In genomic region chr12:111426341-111427185, GRCh38 we compare ENCODE assay signal across 11 cellular contexts. TPM values are rescaled to one million over a fixed set of nuclear protein-coding genes. Genes with fewer than 3 reads are reported as not detected.
A peak's percentile ranks its signal among the peaks of the same experiment; 100 is the strongest.
DNase-seq lines count a peak whose midpoint lies in the region; ATAC-seq, FAIRE-seq and TF ChIP-seq lines count a peak whose summit lies in the region.
"Had no signal": no experiment of that assay in that cellular context is flagged by ENCODE, and none has a peak within 500 bp of the region (broad histone marks: within the 10 kb centered on the region; RNA-seq: fewer than 3 reads in every experiment).

No MANE protein-coding gene starts in this region.

- CTCF ChIA-PET in activated naive CD4-positive, alpha-beta T cell treated with anti-CD3 and anti-CD28 coated beads for 36 hours (lab: Charles Lee): interaction anchor here (0.6 to 9.3 kb wide), 10 partner anchors 9 to 28 kb away, joined by 3 to 52 read pairs (median 4); no protein-coding TSS in a partner anchor
- CTCF ChIA-PET in endothelial cell of umbilical vein (lab: Charles Lee) (interaction anchor here (1.0 to 6.1 kb wide), 9 partner anchors 13 to 30 kb away, joined by 3 to 48 read pairs (median 7); no protein-coding TSS in a partner anchor), Caco-2 (lab: Charles Lee) (interaction anchor here (0.6 kb wide), 1 partner anchor 489 kb away, joined by 5 read pairs; no protein-coding TSS in a partner anchor)

- H3K4me1 ChIP-seq in endothelial cell of umbilical vein (ENCODE audit: control insufficient read depth, extremely low read depth, insufficient read depth, low read length) (peaks cover 74% of the 10 kb centered on the region), Caco-2 (no peaks in the 10 kb centered on the region)

- H3K4me3 ChIP-seq in endothelial cell of umbilical vein (replicated peaks in 1 of 3; ENCODE audit: insufficient read depth in 1 of 3, low read depth in 1 of 3, low read length in 3 of 3) (no peak overlapping the region), Caco-2 (ENCODE audit: low read depth, low read length) (no peak overlapping the region)

- H3K4me2 ChIP-seq in endothelial cell of umbilical vein (ENCODE audit: insufficient read depth, low read length): no peak overlapping the region

- no peaks in the 10 kb centered on the region for H3K27me3 Mint-ChIP-seq in activated naive CD4-positive, alpha-beta T cell treated with anti-CD3 and anti-CD28 coated beads for 36 hours (ENCODE audit: low read depth)
- H3K27me3 Mint-ChIP-seq in Caco-2 (ENCODE audit: insufficient read depth, unreplicated experiment): no peaks in the 10 kb centered on the region

- H3K9me3 ChIP-seq in endothelial cell of umbilical vein (replicated peaks; ENCODE audit: control insufficient read depth, insufficient read depth, low read length) (no peaks in the 10 kb centered on the region), Caco-2 (no peaks in the 10 kb centered on the region)

- peaks cover 98% of the 10 kb centered on the region for H3K79me2 ChIP-seq in endothelial cell of umbilical vein (ENCODE audit: control insufficient read depth, insufficient read depth, low read length)

- TF ChIP-seq POLR2A in endothelial cell of umbilical vein (IDR thresholded peaks at IDR 0.05; ENCODE audit: low read depth, low read length): peak; percentile 27

- peaks cover 3% of the 10 kb centered on the region for H4K20me1 ChIP-seq in endothelial cell of umbilical vein (replicated peaks; ENCODE audit: control insufficient read depth, extremely low read depth, insufficient read depth, low read length)

- no TSS peak for BruUV-seq in endothelial cell of umbilical vein (replicated peaks; lab: Mats Ljungman, UMichigan)
- no TSS peak for BruUV-seq in Caco-2 (replicated peaks; lab: Mats Ljungman, UMichigan)

- no peak overlapping the region for H3K9ac ChIP-seq in endothelial cell of umbilical vein (replicated peaks; ENCODE audit: extremely low read depth, insufficient read depth, low read length)

- H3K36me3 Mint-ChIP-seq in activated naive CD4-positive, alpha-beta T cell treated with anti-CD3 and anti-CD28 coated beads for 36 hours (ENCODE audit: low read depth): peaks cover 13% of the 10 kb centered on the region
- peaks cover 19% of the 10 kb centered on the region for H3K36me3 Mint-ChIP-seq in Caco-2 (ENCODE audit: insufficient read depth, unreplicated experiment)
- H3K36me3 Mint-ChIP-seq: mesothelial cell of epicardium had no signal

- H2AFZ ChIP-seq in endothelial cell of umbilical vein (ENCODE audit: low read depth, low read length): no peak overlapping the region

- H3K9me3 Mint-ChIP-seq in activated naive CD4-positive, alpha-beta T cell treated with anti-CD3 and anti-CD28 coated beads for 36 hours: no peaks in the 10 kb centered on the region
- no peaks in the 10 kb centered on the region for H3K9me3 Mint-ChIP-seq in Caco-2 (ENCODE audit: unreplicated experiment)
- H3K9me3 Mint-ChIP-seq: mesothelial cell of epicardium had no signal

- H3K9me1 ChIP-seq in endothelial cell of umbilical vein (replicated peaks; ENCODE audit: control insufficient read depth, extremely low read depth, insufficient read depth, low read length): no peaks in the 10 kb centered on the region

- dilution Hi-C loops in endothelial cell of umbilical vein (cut with MboI; ENCODE audit: extremely low pct_ligation_motif_present, low sequenced_read_pairs): no loop called here

- H3K4me3 Mint-ChIP-seq in activated naive CD4-positive, alpha-beta T cell treated with anti-CD3 and anti-CD28 coated beads for 36 hours: peak overlapping the region; percentile 22
- H3K4me3 Mint-ChIP-seq in Caco-2 (ENCODE audit: unreplicated experiment): no peak overlapping the region
- H3K4me3 Mint-ChIP-seq: mesothelial cell of epicardium had no signal

- H3K4me1 Mint-ChIP-seq in activated naive CD4-positive, alpha-beta T cell treated with anti-CD3 and anti-CD28 coated beads for 36 hours (ENCODE audit: low read depth): peaks cover 78% of the 10 kb centered on the region
- H3K4me1 Mint-ChIP-seq in Caco-2 (ENCODE audit: low read depth, unreplicated experiment): peaks cover 13% of the 10 kb centered on the region

- H3K36me3 ChIP-seq in endothelial cell of umbilical vein (ENCODE audit: control insufficient read depth in 2 of 2, extremely low read depth in 1 of 2, insufficient read depth in 2 of 2, low read length in 2 of 2): peaks cover 2 to 9% of the 10 kb centered on the region in 2 experiments
- H3K36me3 ChIP-seq in Caco-2 (ENCODE audit: control insufficient read depth, insufficient read depth, low read length): no peaks in the 10 kb centered on the region

- peak; percentile 63 for DNase-seq in activated naive CD4-positive, alpha-beta T cell treated with anti-CD3 and anti-CD28 coated beads for 36 hours
- no peak for DNase-seq in activated naive CD4-positive, alpha-beta T cell treated with anti-CD3 and anti-CD28 coated beads, Interleukin-2, amount 50 U/mL, for 16 hours
- peak; percentile 17 for DNase-seq in T-helper 22 cell (ENCODE audit: low read depth)
- peak; percentile 67 for DNase-seq in endothelial cell of umbilical vein (ENCODE audit: low read depth, low spot score)
- DNase-seq in stimulated activated naive CD8-positive, alpha-beta T cell treated with anti-CD3 and anti-CD28 coated beads, Interleukin-15, Interleukin-2, amounts not matched to agents 100 U/mL and 50 U/mL, for 24 hours: peak; percentile 39
- DNase-seq in NCI-H510A treated with DMSO at 0.1 percent for 48 hours (lab: John Stamatoyannopoulos, UW): no peak
- DNase-seq in Caco-2: no peak
- DNase-seq in NK-92 treated with Interleukin-12 subunit alpha and Interleukin-12 subunit beta, amount 100 ng/mL, for 24 hours (lab: John Stamatoyannopoulos, UW): no peak
- DNase-seq: AML-193, NCI-H2227 treated with DMSO at 0.1 percent for 48 hours had no signal

- peak overlapping the region; percentile 84 for H3K27ac Mint-ChIP-seq in activated naive CD4-positive, alpha-beta T cell treated with anti-CD3 and anti-CD28 coated beads for 36 hours
- H3K27ac Mint-ChIP-seq in Caco-2 (ENCODE audit: unreplicated experiment): no peak overlapping the region
- H3K27ac Mint-ChIP-seq: mesothelial cell of epicardium had no signal

- FAIRE-seq in endothelial cell of umbilical vein (lab: Jason Lieb, UNC): peak; percentile 92

- ATAC-seq in stimulated activated naive CD8-positive, alpha-beta T cell treated with anti-CD3 and anti-CD28 coated beads, Interleukin-15, Interleukin-2, amounts not matched to agents 100 U/mL and 50 U/mL, for 24 hours: peak; percentile 53

- H3K27ac ChIP-seq in endothelial cell of umbilical vein (ENCODE audit: insufficient read depth, low read depth, low read length): peak overlapping the region; percentile 76

- no peaks in the 10 kb centered on the region for H3K27me3 ChIP-seq in endothelial cell of umbilical vein (ENCODE audit: control insufficient read depth in 2 of 2, insufficient read depth in 2 of 2, low read length in 2 of 2)
- H3K27me3 ChIP-seq in Caco-2 (replicated peaks; ENCODE audit: control insufficient read depth, insufficient read depth, low read length): no peaks in the 10 kb centered on the region

- TF ChIP-seq CTCF in endothelial cell of umbilical vein (IDR thresholded peaks at IDR 0.05; ENCODE audit: extremely low read depth in 1 of 2, insufficient read depth in 1 of 2, low read depth in 1 of 2, low read length in 2 of 2): no peak
- TF ChIP-seq CTCF in Caco-2 (IDR thresholded peaks at IDR 0.05; ENCODE audit: insufficient read depth in 1 of 2, low read depth in 1 of 2, low read length in 1 of 2, severe bottlenecking in 1 of 2, unreplicated experiment in 1 of 2): no peak

- intact Hi-C loops in activated naive CD4-positive, alpha-beta T cell treated with anti-CD3 and anti-CD28 coated beads for 36 hours (cut with micrococcal nuclease): loop anchor here (1.0 kb wide), 2 partner anchors 19 to 25 kb away; no protein-coding TSS in a partner anchor
- intact Hi-C loops in endothelial cell of umbilical vein (cut with micrococcal nuclease): loop anchor here (1.0 kb wide), 1 partner anchor 21 kb away; the partner anchor contains the start of gene SH2B3
- intact Hi-C loops in Caco-2 (cut with micrococcal nuclease; ENCODE audit: unreplicated experiment): no loop called here

- POLR2A ChIA-PET in endothelial cell of umbilical vein (lab: Charles Lee) (no interaction called here), Caco-2 (lab: Charles Lee) (no interaction called here)

TF ChIP-seq in endothelial cell of umbilical vein, 7 proteins besides CTCF, POLR2A, EP300 and RAD21:
- TF ChIP-seq POLR2AphosphoS5 (IDR thresholded peaks at IDR 0.05; ENCODE audit: insufficient read depth, low read depth, low read length): peak; percentile 30
- TF ChIP-seq FOS (IDR thresholded peaks at IDR 0.05; ENCODE audit: borderline replicate concordance, insufficient read depth, low read length): peak; percentile 61
- no peak for TF ChIP-seq EZH2 (IDR thresholded peaks at IDR 0.05; ENCODE audit: borderline replicate concordance, low read depth, low read length, severe bottlenecking)
- TF ChIP-seq GATA2 (IDR thresholded peaks at IDR 0.05; ENCODE audit: insufficient read depth, insufficient read length, low read depth, low read length): no peak

RNA-seq across cellular contexts. Expression of gene SH2B3, which starts 20.8 kb away (rescaled TPM):
- 10 to 100 TPM; 21.1 to 21.3 TPM for total RNA-seq in activated naive CD4-positive, alpha-beta T cell treated with anti-CD3 and anti-CD28 coated beads for 36 hours
- total RNA-seq in endothelial cell of umbilical vein (97.9 and 111 TPM in 2 replicates), Caco-2 (2022) (15.6 and 16.1 TPM in 2 replicates)
- 63.1 and 69.7 TPM in 2 replicates for polyA plus RNA-seq in endothelial cell of umbilical vein
- 74.6 and 75.9 TPM in 2 replicates for polyA plus RNA-seq in endothelial cell of umbilical vein (2011; cell fraction: cytosol; rRNA removed)
- 53.9 and 63.7 TPM in 2 replicates for polyA plus RNA-seq in endothelial cell of umbilical vein (2011; cell fraction: nucleus; rRNA removed)
- 51.2 and 67.6 TPM in 2 replicates for polyA plus RNA-seq in endothelial cell of umbilical vein (2012)
- 59.8 and 60.1 TPM in 2 replicates for polyA minus RNA-seq in endothelial cell of umbilical vein
- 3.2 TPM for polyA minus RNA-seq in endothelial cell of umbilical vein (2011; cell fraction: cytosol; rRNA and poly(A)+ RNA removed)
- 27.6 and 29.2 TPM in 2 replicates for polyA minus RNA-seq in endothelial cell of umbilical vein (2011; cell fraction: nucleus; rRNA and poly(A)+ RNA removed)

RNA-seq across cellular contexts. Expression of gene PHETA1, which starts 57.7 kb away (rescaled TPM):
- total RNA-seq in activated naive CD4-positive, alpha-beta T cell treated with anti-CD3 and anti-CD28 coated beads for 36 hours: 1 to 10 TPM in 1 of 2 experiments, under 1 TPM in 1; 0.35 to 1.0 TPM
- total RNA-seq in endothelial cell of umbilical vein (12.9 and 20.0 TPM in 2 replicates), Caco-2 (2022) (14.9 and 17.2 TPM in 2 replicates)
- polyA plus RNA-seq in endothelial cell of umbilical vein: 10.6 and 12.8 TPM in 2 replicates
- polyA plus RNA-seq in endothelial cell of umbilical vein (2011; cell fraction: cytosol; rRNA removed): 7.5 and 11.3 TPM in 2 replicates
- 10.4 and 13.9 TPM in 2 replicates for polyA plus RNA-seq in endothelial cell of umbilical vein (2011; cell fraction: nucleus; rRNA removed)
- 12.6 and 16.8 TPM in 2 replicates for polyA plus RNA-seq in endothelial cell of umbilical vein (2012)
- 4.4 and 6.7 TPM in 2 replicates for polyA minus RNA-seq in endothelial cell of umbilical vein
- polyA minus RNA-seq in endothelial cell of umbilical vein (2011; cell fraction: cytosol; rRNA and poly(A)+ RNA removed): 1.8 TPM
- polyA minus RNA-seq in endothelial cell of umbilical vein (2011; cell fraction: nucleus; rRNA and poly(A)+ RNA removed): 2.5 and 6.5 TPM in 2 replicates

Comparison
In these comparisons a context has a peak if more than half of its experiments do, and no peak if none do; other contexts are left out.
1. DNase-seq: peak in activated naive CD4-positive, alpha-beta T cell treated with anti-CD3 and anti-CD28 coated beads for 36 hours (single experiment), T-helper 22 cell (single experiment), endothelial cell of umbilical vein (single experiment) and stimulated activated naive CD8-positive, alpha-beta T cell treated with anti-CD3 and anti-CD28 coated beads, Interleukin-15, Interleukin-2, amounts not matched to agents 100 U/mL and 50 U/mL, for 24 hours (single experiment); none in activated naive CD4-positive, alpha-beta T cell treated with anti-CD3 and anti-CD28 coated beads, Interleukin-2, amount 50 U/mL, for 16 hours (single experiment), NCI-H510A treated with DMSO at 0.1 percent for 48 hours (single experiment), Caco-2 (0 of 2) and NK-92 treated with Interleukin-12 subunit alpha and Interleukin-12 subunit beta, amount 100 ng/mL, for 24 hours (single experiment).